In the genomic region with DNA sequence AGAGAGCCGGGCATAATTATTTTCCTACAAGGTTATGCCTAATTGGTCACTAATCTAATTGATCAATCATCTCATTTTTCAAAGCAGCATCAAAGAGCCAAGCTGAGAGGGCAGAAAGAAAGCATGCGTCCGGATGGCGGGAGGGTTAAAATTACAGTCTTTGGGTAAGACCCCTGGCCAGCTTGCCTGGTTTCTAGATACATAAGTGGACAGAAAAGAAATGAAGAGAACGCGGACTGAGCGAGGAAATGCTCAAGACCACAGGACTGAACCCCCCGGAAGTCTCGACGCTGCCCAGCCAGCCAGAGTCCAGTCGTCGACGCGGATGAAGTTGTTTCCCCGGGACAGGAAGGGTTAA, we compare ENCODE assay signal across 13 cellular contexts.
DNase-seq lines count a peak whose midpoint lies in the region; ATAC-seq and TF ChIP-seq lines count a peak whose summit lies in the region.
"Had no signal": no experiment of that assay in that cellular context is flagged by ENCODE, and none has a peak within 500 bp of the region (broad histone marks: within the 10 kb centered on the region; RNA-seq: fewer than 3 reads in every experiment).

No MANE protein-coding gene starts in this region.

- H3K9me3 Mint-ChIP-seq in MCF 10A (ENCODE audit: unreplicated experiment), result no peaks in the 10 kb centered on the region
- H3K9me3 Mint-ChIP-seq in activated T-cell treated with anti-CD3 and anti-CD28 coated beads, Interleukin-2, amount 50 U/mL, for 24 hours, result no peaks in the 10 kb centered on the region

- H3K27ac ChIP-seq in breast epithelium, result no peak overlapping the region
- H3K27ac ChIP-seq in mesodermal cell (ENCODE audit: low read depth, low read length, severe bottlenecking), result no peak overlapping the region
- H3K27ac ChIP-seq in suprapubic skin, result no peak overlapping the region
- H3K27ac ChIP-seq: parathyroid adenoma, SJCRH30 had no signal

- 0 to 2% methylated on average over 12 to 14 of the region's 15 CpGs for WGBS in mesodermal cell (ENCODE audit: insufficient coverage in 2 of 2), 2 experiments
- WGBS in suprapubic skin, result 4% methylated on average over 15 of the region's 15 CpGs

- no peaks in the 10 kb centered on the region for H3K4me1 Mint-ChIP-seq in MCF 10A (ENCODE audit: insufficient read depth, unreplicated experiment)
- H3K4me1 Mint-ChIP-seq in activated T-cell treated with anti-CD3 and anti-CD28 coated beads, Interleukin-2, amount 50 U/mL, for 24 hours (ENCODE audit: low read depth), result peaks cover 6% of the 10 kb centered on the region

- POLR2A ChIA-PET in MCF 10A (lab: Yijun Ruan, JAX), result interaction anchor here (0.7 kb wide), 1 partner anchor 149 kb away, joined by 3 read pairs; no protein-coding TSS in a partner anchor

- in situ Hi-C loops in astrocyte of the cerebellum (cut with HindIII; ENCODE audit: low sequenced_read_pairs), result no loop called here

- no peak for TF ChIP-seq POLR2A in breast epithelium (IDR thresholded peaks at IDR 0.05)
- no peak for TF ChIP-seq POLR2A in suprapubic skin (IDR thresholded peaks at IDR 0.05)

- peaks cover 0 to 42% of the 10 kb centered on the region in 2 donors for H3K27me3 ChIP-seq in breast epithelium
- H3K27me3 ChIP-seq in suprapubic skin, result peaks cover 46% of the 10 kb centered on the region
- H3K27me3 ChIP-seq: SJCRH30 had no signal

- H3K36me3 Mint-ChIP-seq in MCF 10A (ENCODE audit: insufficient read depth, unreplicated experiment), result no peaks in the 10 kb centered on the region
- H3K36me3 Mint-ChIP-seq in activated T-cell treated with anti-CD3 and anti-CD28 coated beads, Interleukin-2, amount 50 U/mL, for 24 hours (ENCODE audit: low read depth), result no peaks in the 10 kb centered on the region

- H3K4me3 Mint-ChIP-seq in MCF 10A (ENCODE audit: unreplicated experiment), result no peak overlapping the region
- no peak overlapping the region for H3K4me3 Mint-ChIP-seq in activated T-cell treated with anti-CD3 and anti-CD28 coated beads, Interleukin-2, amount 50 U/mL, for 24 hours

- no peak for TF ChIP-seq EP300 in suprapubic skin (IDR thresholded peaks at IDR 0.05)

- ATAC-seq in GM21737 (IDR thresholded peaks at IDR 0.05; ENCODE audit: unreplicated experiment) (no peak), GM21367 (IDR thresholded peaks at IDR 0.05; ENCODE audit: unreplicated experiment) (no peak)

- TF ChIP-seq CTCF in breast epithelium (IDR thresholded peaks at IDR 0.05), result no peak
- TF ChIP-seq CTCF in MCF 10A (IDR thresholded peaks at IDR 0.05; ENCODE audit: unreplicated experiment), result no peak
- TF ChIP-seq CTCF in astrocyte of the cerebellum (IDR thresholded peaks at IDR 0.05; ENCODE audit: low read depth, low read length, missing control alignments), result no peak
- TF ChIP-seq CTCF in suprapubic skin (IDR thresholded peaks at IDR 0.05), result no peak

- peak overlapping the region; percentile 21 to 52 (median 26) for H3K4me3 ChIP-seq in breast epithelium
- peak overlapping the region; percentile 41 for H3K4me3 ChIP-seq in astrocyte of the cerebellum (ENCODE audit: low read depth, low read length)
- peak overlapping the region; percentile 46 for H3K4me3 ChIP-seq in mesodermal cell (ENCODE audit: extremely low read depth, insufficient read depth, low read length, poor library complexity, severe bottlenecking)
- peak overlapping the region; percentile 19 for H3K4me3 ChIP-seq in suprapubic skin
- H3K4me3 ChIP-seq: SJCRH30 had no signal

- intact Hi-C loops in breast epithelium (cut with DNase I; ENCODE audit: low total_unique reads), result no loop called here
- intact Hi-C loops in MCF 10A (cut with micrococcal nuclease), result no loop called here

- DNase-seq in breast epithelium (ENCODE audit: low spot score in 2 of 2) (no peak), MCF 10A (ENCODE audit: unreplicated experiment) (no peak), astrocyte of the cerebellum (ENCODE audit: low read depth) (no peak), suprapubic skin (ENCODE audit: low spot score in 2 of 2) (no peak)
- no peak for DNase-seq in activated T-cell treated with anti-CD3 and anti-CD28 coated beads, Interleukin-2, amount 50 U/mL, for 24 hours
- DNase-seq: activated gamma-delta T cell treated with Interleukin-2 at 50 U/mL for 16 hours; effector CD8-positive, alpha-beta T cell; NCI-H510A; SJCRH30 had no signal

- H3K4me1 ChIP-seq in breast epithelium (peaks cover 0 to 10% of the 10 kb centered on the region in 2 donors), mesodermal cell (ENCODE audit: control insufficient read depth, insufficient read depth, low read length, poor library complexity, severe bottlenecking) (peaks cover 12% of the 10 kb centered on the region), suprapubic skin (peaks cover 18% of the 10 kb centered on the region)
- H3K4me1 ChIP-seq: parathyroid adenoma, SJCRH30 had no signal

- peaks cover 50% of the 10 kb centered on the region for H3K27me3 Mint-ChIP-seq in MCF 10A (ENCODE audit: insufficient read depth, unreplicated experiment)
- H3K27me3 Mint-ChIP-seq in activated T-cell treated with anti-CD3 and anti-CD28 coated beads, Interleukin-2, amount 50 U/mL, for 24 hours, result peaks cover 64% of the 10 kb centered on the region

- no peak overlapping the region for H3K27ac Mint-ChIP-seq in MCF 10A (ENCODE audit: low read depth, unreplicated experiment)
- H3K27ac Mint-ChIP-seq in activated T-cell treated with anti-CD3 and anti-CD28 coated beads, Interleukin-2, amount 50 U/mL, for 24 hours, result no peak overlapping the region

- CTCF ChIA-PET in MCF 10A (lab: Yijun Ruan, JAX), result no interaction called here

- no TSS peak for BruUV-seq in MCF 10A (replicated peaks; lab: Mats Ljungman, UMichigan)

- no peaks in the 10 kb centered on the region for H3K9me3 ChIP-seq in breast epithelium
- H3K9me3 ChIP-seq in mesodermal cell (ENCODE audit: control insufficient read depth, low read length), result no peaks in the 10 kb centered on the region
- H3K9me3 ChIP-seq in suprapubic skin, result no peaks in the 10 kb centered on the region
- H3K9me3 ChIP-seq: SJCRH30 had no signal

- H3K36me3 ChIP-seq in breast epithelium (no peaks in the 10 kb centered on the region), mesodermal cell (ENCODE audit: control insufficient read depth, insufficient read depth, low read length) (no peaks in the 10 kb centered on the region), suprapubic skin (no peaks in the 10 kb centered on the region)
- H3K36me3 ChIP-seq: SJCRH30 had no signal
